19 cellular contexts compared by ENCODE assay signal in genomic region chr1:109863699-109864062, GRCh38. TPM values are rescaled to one million over a fixed set of nuclear protein-coding genes. Genes with fewer than 3 reads are reported as not detected.
DNase-seq lines count a peak whose midpoint lies in the region; TF ChIP-seq lines count a peak whose summit lies in the region.
"Had no signal": no experiment of that assay in that cellular context is flagged by ENCODE, and none has a peak within 500 bp of the region (broad histone marks: within the 10 kb centered on the region; RNA-seq: fewer than 3 reads in every experiment).

No MANE protein-coding gene starts in this region.

- no peak overlapping the region for H4K91ac ChIP-seq in neuronal stem cell (ENCODE audit: low read depth, low read length, poor library complexity)

- no peak overlapping the region for H2BK120ac ChIP-seq in neuronal stem cell (ENCODE audit: low read depth, low read length)

- in situ Hi-C loops in astrocyte of the spinal cord (cut with HindIII; ENCODE audit: low sequenced_read_pairs): no loop called here

- H3K14ac ChIP-seq in neuronal stem cell (ENCODE audit: low read length): no peak overlapping the region

- H3K4me3 ChIP-seq in ACC112 (ENCODE audit: low read depth, low read length): peak overlapping the region; percentile 63
- no peak overlapping the region for H3K4me3 ChIP-seq in Karpas-422 (ENCODE audit: low read length)
- H3K4me3 ChIP-seq in astrocyte of the spinal cord (ENCODE audit: low read depth, low read length): no peak overlapping the region
- no peak overlapping the region for H3K4me3 ChIP-seq in neuronal stem cell (ENCODE audit: low read length in 2 of 2)
- H3K4me3 ChIP-seq: coronary artery had no signal

- H3K9ac ChIP-seq in Karpas-422 (ENCODE audit: low read length) (no peak overlapping the region), neuronal stem cell (ENCODE audit: low read depth, low read length, poor library complexity) (no peak overlapping the region)

- no peak overlapping the region for H2BK12ac ChIP-seq in neuronal stem cell (ENCODE audit: low read length)

- peak overlapping the region; percentile 4; the same call in 1 of the 2 replicates for H3K27ac ChIP-seq in ACC112 (ENCODE audit: low read depth, low read length)
- no peak overlapping the region for H3K27ac ChIP-seq in Karpas-422 (ENCODE audit: low read length)
- H3K27ac ChIP-seq in neuronal stem cell (replicated peaks; ENCODE audit: low read length): no peak overlapping the region

- H4K8ac ChIP-seq in neuronal stem cell (ENCODE audit: low read depth, low read length): no peak overlapping the region

- no peak overlapping the region for H2BK5ac ChIP-seq in neuronal stem cell (ENCODE audit: low read length)

- no peaks in the 10 kb centered on the region for H3K9me2 ChIP-seq in Karpas-422 (replicated peaks; ENCODE audit: insufficient read depth, low read length)

- no peaks in the 10 kb centered on the region for H4K20me1 ChIP-seq in Karpas-422 (ENCODE audit: insufficient read depth, low read depth, low read length)

- H3K4me1 ChIP-seq in ACC112 (ENCODE audit: control insufficient read depth, insufficient read depth, low read length, unreplicated experiment) (peaks cover 6% of the 10 kb centered on the region), Karpas-422 (ENCODE audit: low read length) (no peaks in the 10 kb centered on the region), neuronal stem cell (ENCODE audit: control insufficient read depth in 2 of 2, insufficient read depth in 1 of 2, low read depth in 1 of 2, low read length in 2 of 2) (peaks cover 5 to 14% of the 10 kb centered on the region in 2 donors)

- H2AFZ ChIP-seq in ACC112 (ENCODE audit: low read length, unreplicated experiment) (peak overlapping the region; percentile 82), Karpas-422 (ENCODE audit: low read length) (no peak overlapping the region), neuronal stem cell (ENCODE audit: low read length) (peak overlapping the region; percentile 21)

- H3K23ac ChIP-seq in neuronal stem cell (ENCODE audit: low read depth, low read length, poor library complexity): no peak overlapping the region

- no peak for TF ChIP-seq CTCF in astrocyte of the spinal cord (IDR thresholded peaks at IDR 0.05; ENCODE audit: low read depth, low read length)

- H3K9me3 ChIP-seq in Karpas-422 (ENCODE audit: low read length) (no peaks in the 10 kb centered on the region), neuronal stem cell (replicated peaks in 1 of 2; ENCODE audit: control insufficient read depth in 2 of 2, insufficient read depth in 1 of 2, low read depth in 1 of 2, low read length in 2 of 2) (peaks cover 0 to 21% of the 10 kb centered on the region in 2 donors)

- H3K79me1 ChIP-seq in neuronal stem cell (ENCODE audit: low read depth, low read length): no peaks in the 10 kb centered on the region

- no peak overlapping the region for H3K4ac ChIP-seq in neuronal stem cell (ENCODE audit: low read length)

- H3K36me3 ChIP-seq in ACC112 (ENCODE audit: insufficient read depth, low read length) (no peaks in the 10 kb centered on the region), Karpas-422 (ENCODE audit: insufficient read depth, low read length) (no peaks in the 10 kb centered on the region), neuronal stem cell (replicated peaks in 1 of 2; ENCODE audit: control insufficient read depth in 2 of 2, insufficient read depth in 2 of 2, low read length in 2 of 2) (no peaks in the 10 kb centered on the region)

- H3K27me3 ChIP-seq in ACC112 (ENCODE audit: insufficient read depth, low read length) (no peaks in the 10 kb centered on the region), Karpas-422 (ENCODE audit: low read length) (no peaks in the 10 kb centered on the region), neuronal stem cell (ENCODE audit: control insufficient read depth in 3 of 3, insufficient read depth in 3 of 3, low read depth in 1 of 3, low read length in 3 of 3) (no peaks in the 10 kb centered on the region)

- H3K79me2 ChIP-seq in ACC112 (ENCODE audit: control insufficient read depth, insufficient read depth, low read length, unreplicated experiment) (no peaks in the 10 kb centered on the region), Karpas-422 (ENCODE audit: low read length) (no peaks in the 10 kb centered on the region)

- DNase-seq in Karpas-422: peak; percentile 37
- DNase-seq in astrocyte of the spinal cord (ENCODE audit: low read depth, low spot score): peak; percentile 22
- DNase-seq in neuronal stem cell (ENCODE audit: low spot score): no peak
- DNase-seq in dedifferentiated amniotic fluid mesenchymal stem cell (ENCODE audit: extremely low spot score): no peak
- no peak for DNase-seq in activated CD4-positive, alpha-beta T cell treated with anti-CD3 and anti-CD28 coated beads, Interleukin-2, amount 50 U/mL, for 1 hour
- DNase-seq in T-helper 1 cell: no peak
- no peak for DNase-seq in NCI-H1092 treated with DMSO at 0.1 percent for 48 hours (lab: John Stamatoyannopoulos, UW)
- DNase-seq: activated CD8-positive, alpha-beta memory T cell treated with anti-CD3 and anti-CD28 coated beads, Interleukin-2, amount 10 ng/mL, durations not matched to agents 7 days and 5 days; activated effector memory CD4-positive, alpha-beta T cell treated with anti-CD3 and anti-CD28 coated beads, Interleukin-2, amount 50 U/mL, for 16 hours; CD8-positive, alpha-beta T cell; glutamatergic neuron; H7; natural killer cell; NCI-H1694; NCI-H226; NK-92 treated with Interleukin-12 subunit alpha and Interleukin-12 subunit beta, amount 100 ng/mL, for 24 hours; SIG-M5 had no signal

- no peak overlapping the region for H3K18ac ChIP-seq in neuronal stem cell (ENCODE audit: low read length)

- H3K4me2 ChIP-seq in Karpas-422 (ENCODE audit: low read depth, low read length, poor library complexity, severe bottlenecking): no peak overlapping the region
- H3K4me2 ChIP-seq in neuronal stem cell (ENCODE audit: insufficient read depth, low read length, poor library complexity, severe bottlenecking): no peak overlapping the region

- H2BK15ac ChIP-seq in neuronal stem cell (ENCODE audit: low read length): no peak overlapping the region

- no peak overlapping the region for H2AK5ac ChIP-seq in neuronal stem cell (ENCODE audit: low read depth, low read length)

RNA-seq across cellular contexts. Expression of gene CSF1, which starts 47.0 kb away (rescaled TPM):
- 0.07 and 0.29 TPM in 2 replicates for total RNA-seq in Karpas-422 (2014; rRNA removed; shearing (Covaris generic); ENCODE audit: low replicate concordance)
- polyA plus RNA-seq in neuronal stem cell (2013, experiment 1 of 2): 4.5 TPM
- 4.4 TPM for polyA plus RNA-seq in neuronal stem cell (2013, experiment 2 of 2)

Comparison
In these comparisons a context has a peak if more than half of its experiments do, and no peak if none do; other contexts are left out.
1. DNase-seq: peak in Karpas-422 (single experiment) and astrocyte of the spinal cord (single experiment); none in neuronal stem cell (single experiment), dedifferentiated amniotic fluid mesenchymal stem cell (single experiment), activated CD4-positive, alpha-beta T cell treated with anti-CD3 and anti-CD28 coated beads, Interleukin-2, amount 50 U/mL, for 1 hour (single experiment), T-helper 1 cell (0 of 5) and NCI-H1092 treated with DMSO at 0.1 percent for 48 hours (single experiment).